8 cellular contexts compared by ENCODE assay signal in genomic region chr12:132593938-132594358, GRCh38. TPM values are rescaled to one million over a fixed set of nuclear protein-coding genes. Genes with fewer than 3 reads are reported as not detected.
A peak's percentile ranks its signal among the peaks of the same experiment; 100 is the strongest.
DNase-seq lines count a peak whose midpoint lies in the region; ATAC-seq and TF ChIP-seq lines count a peak whose summit lies in the region.

No MANE protein-coding gene starts in this region.

- H3K9me3 ChIP-seq in left lung (no peaks in the 10 kb centered on the region), stomach smooth muscle (ENCODE audit: control insufficient read depth in 2 of 2, low read length in 2 of 2) (no peaks in the 10 kb centered on the region)

- intact Hi-C loops in left lung (cut with DNase I) = no loop called here

- H3K36me3 ChIP-seq in left lung (no peaks in the 10 kb centered on the region), stomach smooth muscle (ENCODE audit: control insufficient read depth in 2 of 2, insufficient read depth in 2 of 2, low read length in 2 of 2) (no peaks in the 10 kb centered on the region)

- in situ Hi-C loops in GM13977 (cut with MboI; ENCODE audit: low pct_unique_long_range_greater_than_20kb, low sequenced_read_pairs, unreplicated experiment) = no loop called here

- ATAC-seq in left lung (peak; percentile 99), HG03439 (IDR thresholded peaks at IDR 0.05; ENCODE audit: unreplicated experiment) (no peak)

- peak; percentile 95 for DNase-seq in AG08396 (ENCODE audit: low spot score)
- peak; percentile 72 for DNase-seq in GM13977 (ENCODE audit: low spot score)
- DNase-seq in LHCN-M2 (ENCODE audit: low read depth) = peak; percentile 92
- peak; percentile 97 for DNase-seq in RKO (ENCODE audit: low spot score)
- DNase-seq in coronary artery (ENCODE audit: low spot score) = no peak
- DNase-seq in left lung = peak; percentile 89 to 92

- no peak for TF ChIP-seq CTCF in GM13977 (IDR thresholded peaks at IDR 0.05; ENCODE audit: extremely low read depth, insufficient read depth, missing control alignments)
- TF ChIP-seq CTCF in coronary artery (IDR thresholded peaks at IDR 0.05) = no peak
- no peak for TF ChIP-seq CTCF in left lung (IDR thresholded peaks at IDR 0.05)

- H3K27ac ChIP-seq in coronary artery (no peak overlapping the region), left lung (peak overlapping the region in 1 of 2 donors; percentile 33), stomach smooth muscle (ENCODE audit: low read length) (no peak overlapping the region)

- H3K27me3 ChIP-seq in left lung = peaks cover 0 to 6% of the 10 kb centered on the region in 2 donors
- H3K27me3 ChIP-seq in stomach smooth muscle (ENCODE audit: control insufficient read depth in 1 of 2, insufficient read depth in 2 of 2, low read length in 2 of 2) = no peaks in the 10 kb centered on the region

- peaks cover 5 to 7% of the 10 kb centered on the region in 2 donors for H3K4me1 ChIP-seq in left lung
- peaks cover 22% of the 10 kb centered on the region for H3K4me1 ChIP-seq in stomach smooth muscle (ENCODE audit: control insufficient read depth, insufficient read depth, low read length)

- H3K9ac ChIP-seq in stomach smooth muscle (ENCODE audit: low read length in 2 of 2) = no peak overlapping the region

- peak overlapping the region; percentile 6 for H3K4me3 ChIP-seq in coronary artery
- no peak overlapping the region for H3K4me3 ChIP-seq in left lung
- peak overlapping the region; percentile 63 to 66 for H3K4me3 ChIP-seq in stomach smooth muscle (ENCODE audit: low read length in 2 of 2)

RNA-seq across cellular contexts. Expression of gene LRCOL1, which starts 16.4 kb away (rescaled TPM):
- total RNA-seq in LHCN-M2 (2014; rRNA removed) (not detected in 2 replicates), left lung (1 to 10 TPM in 1 of 2 donors, under 1 TPM in 1; 0.84 to 1.6 TPM)
- polyA plus RNA-seq in LHCN-M2 (2012) = not detected

RNA-seq across cellular contexts. Expression of gene P2RX2, which starts 24.6 kb away (rescaled TPM):
- total RNA-seq in LHCN-M2 (2014; rRNA removed) (not detected in 2 replicates), left lung (not detected)
- polyA plus RNA-seq in LHCN-M2 (2012) = 0.05 TPM

Comparison
In these comparisons a context has a peak if more than half of its experiments do, and no peak if none do; other contexts are left out.
1. H3K4me3 ChIP-seq: peak in coronary artery (single experiment) and stomach smooth muscle (2 of 2); none in left lung (0 of 2).